ENCODE assay signal across 1 cellular context in the genomic region with DNA sequence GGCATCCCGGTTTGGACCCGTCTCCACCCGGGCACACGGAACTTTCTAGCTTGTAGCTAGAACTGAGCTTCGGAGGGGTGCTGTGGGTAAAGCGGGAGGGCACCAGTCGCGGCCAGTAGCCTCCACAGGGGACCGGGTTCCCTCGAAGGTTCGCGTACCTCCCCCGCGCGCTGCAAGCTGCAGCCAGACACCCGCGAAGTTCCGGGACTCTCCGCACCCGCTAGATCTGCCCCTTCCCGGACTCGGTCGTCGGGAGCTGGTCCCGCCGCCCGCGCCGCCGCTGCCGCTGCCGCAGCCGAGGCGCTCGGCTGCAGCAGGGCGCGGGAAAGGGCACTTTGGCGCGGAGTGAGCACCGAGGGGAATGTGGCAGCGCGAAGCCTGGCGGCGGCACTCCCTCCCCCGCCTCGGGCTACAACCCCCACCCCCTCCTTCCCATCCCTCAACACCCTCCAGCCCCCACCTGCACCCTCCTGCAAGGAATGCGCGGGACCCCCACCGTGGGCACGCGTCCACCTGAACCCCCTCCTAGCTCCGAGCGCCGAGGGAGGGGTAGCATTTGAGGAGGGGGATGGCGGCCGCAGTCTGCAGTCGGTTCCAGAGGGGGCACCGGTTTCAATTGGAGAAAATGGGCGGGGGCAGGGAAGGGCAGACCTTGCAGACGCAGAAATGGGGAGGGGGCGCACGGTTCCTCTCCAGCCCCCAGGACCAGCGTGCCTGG.
TF ChIP-seq lines count a peak whose summit lies in the region.

No MANE protein-coding gene starts in this region.

TF ChIP-seq in HEK293, 187 proteins besides CTCF, POLR2A, EP300 and RAD21 (continued from another document):
- TF ChIP-seq, protein P1, sequence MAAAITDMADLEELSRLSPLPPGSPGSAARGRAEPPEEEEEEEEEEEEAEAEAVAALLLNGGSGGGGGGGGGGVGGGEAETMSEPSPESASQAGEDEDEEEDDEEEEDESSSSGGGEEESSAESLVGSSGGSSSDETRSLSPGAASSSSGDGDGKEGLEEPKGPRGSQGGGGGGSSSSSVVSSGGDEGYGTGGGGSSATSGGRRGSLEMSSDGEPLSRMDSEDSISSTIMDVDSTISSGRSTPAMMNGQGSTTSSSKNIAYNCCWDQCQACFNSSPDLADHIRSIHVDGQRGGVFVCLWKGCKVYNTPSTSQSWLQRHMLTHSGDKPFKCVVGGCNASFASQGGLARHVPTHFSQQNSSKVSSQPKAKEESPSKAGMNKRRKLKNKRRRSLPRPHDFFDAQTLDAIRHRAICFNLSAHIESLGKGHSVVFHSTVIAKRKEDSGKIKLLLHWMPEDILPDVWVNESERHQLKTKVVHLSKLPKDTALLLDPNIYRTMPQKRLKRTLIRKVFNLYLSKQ (tag by site-specific recombination; IDR thresholded peaks at IDR 0.05; ENCODE audit: borderline replicate concordance) = no peak
- TF ChIP-seq ZNF558 (tag by site-specific recombination; IDR thresholded peaks at IDR 0.05) = no peak
- peak; percentile 84 for TF ChIP-seq GLIS1 (tag by site-specific recombination; IDR thresholded peaks at IDR 0.05)
